Comparison of ENCODE assay signal across 11 cellular contexts in genomic region chr5:37272564-37272963, GRCh38. TPM values are rescaled to one million over a fixed set of nuclear protein-coding genes. Genes with fewer than 3 reads are reported as not detected.
A peak's percentile ranks its signal among the peaks of the same experiment; 100 is the strongest.
DNase-seq lines count a peak whose midpoint lies in the region; ATAC-seq and TF ChIP-seq lines count a peak whose summit lies in the region.
"Had no signal": no experiment of that assay in that cellular context is flagged by ENCODE, and none has a peak within 500 bp of the region (broad histone marks: within the 10 kb centered on the region; RNA-seq: fewer than 3 reads in every experiment).

No MANE protein-coding gene starts in this region.

- peak overlapping the region; percentile 94 for H3K27ac Mint-ChIP-seq in chondrocyte (ENCODE audit: unreplicated experiment)
- H3K27ac Mint-ChIP-seq: dendritic cell treated with granulocyte-macrophage colony-stimulating factor and Interleukin-4, amounts not matched to agents 40 ng/mL and 50 ng/mL, for 4 days had no signal

- H3K4me3 Mint-ChIP-seq in chondrocyte (ENCODE audit: unreplicated experiment): no peak overlapping the region
- H3K4me3 Mint-ChIP-seq: activated T-cell treated with anti-CD3 and anti-CD28 coated beads, Interleukin-2, amount 50 U/mL, for 4 hours; dendritic cell treated with granulocyte-macrophage colony-stimulating factor and Interleukin-4, amounts not matched to agents 40 ng/mL and 50 ng/mL, for 4 days had no signal

- H3K27ac ChIP-seq in lung (ENCODE audit: low read depth in 1 of 2, low read length in 1 of 2): peak overlapping the region in 1 of 2 donors; percentile 68
- H3K27ac ChIP-seq: BLaER1 treated with 17β-estradiol and CSF1 and Interleukin-3, amounts not matched to agents 10 nM and 100 nM had no signal

- peaks cover 9% of the 10 kb centered on the region for H3K4me1 Mint-ChIP-seq in chondrocyte (ENCODE audit: low read depth)

- no peaks in the 10 kb centered on the region for H3K27me3 Mint-ChIP-seq in chondrocyte (ENCODE audit: low read depth)
- H3K27me3 Mint-ChIP-seq: dendritic cell treated with granulocyte-macrophage colony-stimulating factor and Interleukin-4, amounts not matched to agents 40 ng/mL and 50 ng/mL, for 4 days had no signal

- ATAC-seq in lung (ENCODE audit: insufficient read depth, low FRiP score): peak; percentile 88
- no peak for ATAC-seq in GM21723 (IDR thresholded peaks at IDR 0.05; ENCODE audit: unreplicated experiment)
- ATAC-seq: activated T-cell treated with anti-CD3 and anti-CD28 coated beads, Interleukin-2, amount 50 U/mL, for 4 hours had no signal

- no peak overlapping the region for H3K4me3 ChIP-seq in lung
- H3K4me3 ChIP-seq: BLaER1 treated with 17β-estradiol and CSF1 and Interleukin-3, amounts not matched to agents 10 nM and 100 nM had no signal

- WGBS in lung, 2 donors: 63 to 84% methylated on average over 1 of the region's 1 CpG

- no peaks in the 10 kb centered on the region for H3K4me1 ChIP-seq in lung (ENCODE audit: control insufficient read depth in 2 of 2, insufficient read depth in 2 of 2, low read length in 2 of 2)
- H3K4me1 ChIP-seq: BLaER1 treated with 17β-estradiol and CSF1 and Interleukin-3, amounts not matched to agents 10 nM and 100 nM had no signal

- H3K9me3 ChIP-seq in lung (ENCODE audit: control insufficient read depth in 2 of 2, insufficient read depth in 1 of 2, low read length in 1 of 2): peaks cover 0 to 2% of the 10 kb centered on the region in 2 donors

- peaks cover 9% of the 10 kb centered on the region for H3K36me3 Mint-ChIP-seq in chondrocyte (ENCODE audit: low read depth)

- no peaks in the 10 kb centered on the region for H3K27me3 ChIP-seq in lung (ENCODE audit: control insufficient read depth, insufficient read depth)
- H3K27me3 ChIP-seq: BLaER1 treated with 17β-estradiol and CSF1 and Interleukin-3, amounts not matched to agents 10 nM and 100 nM had no signal

- DNase-seq in AG08396 (ENCODE audit: low spot score) (peak; percentile 33), HT1080 (ENCODE audit: low read depth) (peak; percentile 61), chondrocyte (ENCODE audit: low spot score) (no peak), lung (ENCODE audit: low spot score) (peak; percentile 75), Ammon's horn (ENCODE audit: low spot score) (no peak), NCI-H2081 treated with DMSO at 0.1 percent for 48 hours (lab: John Stamatoyannopoulos, UW) (no peak)
- no peak for DNase-seq in activated naive CD4-positive, alpha-beta T cell (lab: John Stamatoyannopoulos, UW)
- DNase-seq: activated T-cell treated with anti-CD3 and anti-CD28 coated beads, Interleukin-2, amount 50 U/mL, for 4 hours had no signal

- peaks cover 17% of the 10 kb centered on the region for H3K9me3 Mint-ChIP-seq in chondrocyte (ENCODE audit: low read depth)

- H3K36me3 ChIP-seq in lung (ENCODE audit: control insufficient read depth in 2 of 2, insufficient read depth in 2 of 2, low read length in 2 of 2): no peaks in the 10 kb centered on the region
- H3K36me3 ChIP-seq: BLaER1 treated with 17β-estradiol and CSF1 and Interleukin-3, amounts not matched to agents 10 nM and 100 nM had no signal

- no peak for TF ChIP-seq CTCF in chondrocyte (IDR thresholded peaks at IDR 0.05)
- TF ChIP-seq CTCF in lung (IDR thresholded peaks at IDR 0.05; ENCODE audit: control extremely low read depth, extremely low read depth): no peak

RNA-seq across cellular contexts. Expression of gene CPLANE1, which starts 23.4 kb away (rescaled TPM):
- total RNA-seq in HT1080 (2014; rRNA removed; shearing (Covaris generic)): 4.8 and 6.5 TPM in 2 replicates
- polyA plus RNA-seq in HT1080 (2015; cell fraction: cytosol; rRNA removed): 3.3 and 4.2 TPM in 2 replicates
- 11.4 and 12.0 TPM in 2 replicates for polyA plus RNA-seq in HT1080 (2015; cell fraction: nucleus; rRNA removed)
- total RNA-seq in chondrocyte: 23.9 to 36.7 TPM (median 25.8 TPM) in 3 replicates
- 10 to 100 TPM; 21.6 to 66.4 TPM for total RNA-seq in lung
- polyA plus RNA-seq in lung: 1 to 10 TPM; 2.5 to 3.5 TPM

Comparison
In these comparisons a context has a peak if more than half of its experiments do, and no peak if none do; other contexts are left out.
1. DNase-seq: peak in AG08396 (single experiment), HT1080 (single experiment) and lung (single experiment); none in chondrocyte (single experiment), activated naive CD4-positive, alpha-beta T cell (0 of 4), Ammon's horn (single experiment) and NCI-H2081 treated with DMSO at 0.1 percent for 48 hours (single experiment).